8 cellular contexts compared by ENCODE assay signal in the genomic region with DNA sequence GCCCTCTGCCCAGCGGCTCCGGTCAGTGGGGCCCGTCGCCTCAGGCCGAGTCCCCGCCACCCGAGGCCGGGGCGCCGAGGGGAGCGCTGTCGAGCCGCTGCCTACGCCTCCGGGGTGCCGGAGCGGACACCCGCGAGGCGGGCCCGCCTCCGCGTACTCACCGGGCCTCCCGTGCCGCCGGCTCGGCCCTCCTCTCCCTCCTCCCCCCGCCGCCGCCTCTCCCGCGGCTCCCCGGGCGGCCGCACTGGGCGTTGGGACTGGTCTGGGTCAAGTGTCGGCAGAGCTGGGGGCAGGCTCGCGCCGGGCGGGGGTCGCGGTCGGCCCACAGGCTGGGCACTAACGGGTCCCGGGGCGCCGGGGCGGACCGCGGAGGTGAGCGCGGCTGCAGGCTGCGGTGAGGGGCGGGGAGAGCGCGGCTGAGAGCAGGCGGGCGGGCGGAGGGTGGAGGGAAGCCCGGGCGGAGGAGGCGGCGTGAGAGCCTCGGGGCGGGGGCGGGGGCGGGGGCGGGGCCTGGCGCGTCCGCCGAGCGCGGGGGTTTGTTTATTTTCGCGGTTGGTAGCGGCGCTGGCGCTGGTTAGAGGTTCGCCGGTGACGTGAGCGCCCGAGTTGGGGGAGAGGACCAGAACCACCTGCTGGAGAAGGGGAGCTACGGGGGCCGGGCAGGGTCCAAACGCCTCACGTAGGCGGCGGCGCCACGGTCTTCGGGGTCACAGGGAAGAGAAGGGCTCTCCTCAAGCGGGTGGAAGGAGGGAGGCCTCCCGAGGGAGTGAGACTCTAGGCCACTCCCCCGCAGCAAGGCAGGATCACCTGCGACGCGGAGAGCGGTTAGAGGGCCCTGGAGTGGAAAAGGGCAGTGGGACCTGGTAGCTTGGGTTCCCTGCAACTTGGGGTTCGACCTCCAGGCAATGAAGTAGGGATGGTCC. TPM values are rescaled to one million over a fixed set of nuclear protein-coding genes. Genes with fewer than 3 reads are reported as not detected.
DNase-seq lines count a peak whose midpoint lies in the region; ATAC-seq and TF ChIP-seq lines count a peak whose summit lies in the region.
"Not testable (repeated sequence)": the region's sequence is repeated elsewhere in the genome, so short reads cannot be mapped to it uniquely, and the experiment has no call there.

TSS of gene GKAP1 (minus strand) at position 414 of the 923 bp plus-strand sequence. CDS start 11,252 bp downstream, outside the sequence.

- peaks cover 30% of the 10 kb centered on the region for H3K27me3 ChIP-seq in HUES6 (ENCODE audit: control insufficient read depth, insufficient read depth, low read length)
- not testable (repeated sequence) for H3K27me3 ChIP-seq in PC-9 (ENCODE audit: insufficient read depth, low read depth); esophagus muscularis mucosa; muscle layer of colon (ENCODE audit: control insufficient read depth in 1 of 2, insufficient read depth in 2 of 2, low read length in 2 of 2)

- not testable (repeated sequence) for H3F3A ChIP-seq in PC-9 (ENCODE audit: insufficient read depth, low read depth)

- not testable (repeated sequence) for TF ChIP-seq CTCF in PC-9 (conservative IDR thresholded peaks at IDR 0.05)
- peak in 2 of 3 experiments; percentile 22 to 27 for TF ChIP-seq CTCF in esophagus muscularis mucosa (IDR thresholded peaks at IDR 0.05)

- not testable (repeated sequence) for H3K9me2 ChIP-seq in PC-9 (ENCODE audit: insufficient read depth)

- peak within 1 kb of the TSS; percentile 16 for H3K9ac ChIP-seq in HUES6 (ENCODE audit: low read length)
- not testable (repeated sequence) for H3K9ac ChIP-seq in muscle layer of colon (ENCODE audit: low read length)

- H4K20me1 ChIP-seq in PC-9 (ENCODE audit: insufficient read depth), result not testable (repeated sequence)

- H3K79me2 ChIP-seq in PC-9 (ENCODE audit: low read depth), result not testable (repeated sequence)

- not testable (repeated sequence) for H3K36me3 ChIP-seq in HUES6 (ENCODE audit: control insufficient read depth, insufficient read depth, low read length); PC-9 (ENCODE audit: low read depth); esophagus muscularis mucosa; muscle layer of colon (ENCODE audit: insufficient read depth, low read length)

- H3K27me3 Mint-ChIP-seq in activated T-cell treated with anti-CD3 and anti-CD28 coated beads, Interleukin-2, amount 50 U/mL, for 4 hours (ENCODE audit: low read depth), result not testable (repeated sequence)

- ATAC-seq in GM21447 (IDR thresholded peaks at IDR 0.05; ENCODE audit: unreplicated experiment), result peak; percentile 78
- peak; percentile 82 to 88 for ATAC-seq in activated T-cell treated with anti-CD3 and anti-CD28 coated beads, Interleukin-2, amount 50 U/mL, for 4 hours

- H3K36me3 Mint-ChIP-seq in activated T-cell treated with anti-CD3 and anti-CD28 coated beads, Interleukin-2, amount 50 U/mL, for 4 hours (ENCODE audit: insufficient read depth), result not testable (repeated sequence)

- H3K4me3 Mint-ChIP-seq in activated T-cell treated with anti-CD3 and anti-CD28 coated beads, Interleukin-2, amount 50 U/mL, for 4 hours, result peak within 1 kb of the TSS; percentile 81

- TF ChIP-seq POLR2A in esophagus muscularis mucosa (IDR thresholded peaks at IDR 0.05; ENCODE audit: low read depth), result not testable (repeated sequence)

- H3K4me3 ChIP-seq in HUES6 (ENCODE audit: low read depth, low read length) (peak within 1 kb of the TSS; percentile 62), PC-9 (peak within 1 kb of the TSS; percentile 58; the same call in 1 of the 2 replicates), esophagus muscularis mucosa (peak within 1 kb of the TSS; percentile 74 to 95 (median 86)), muscle layer of colon (ENCODE audit: low read depth in 1 of 2, low read length in 2 of 2) (peak within 1 kb of the TSS; percentile 43 to 50)

- not testable (repeated sequence) for TF ChIP-seq EP300 in esophagus muscularis mucosa (IDR thresholded peaks at IDR 0.05)

- CTCF ChIA-PET in PC-9 (lab: Charles Lee), result interaction anchor here (0.7 kb wide), 1 partner anchor 119 kb away, joined by 4 read pairs; no protein-coding TSS in a partner anchor

- H3K4me1 ChIP-seq in HUES6 (ENCODE audit: control insufficient read depth, insufficient read depth, low read length); muscle layer of colon (ENCODE audit: insufficient read depth, low read length): not testable (repeated sequence)
- H3K4me1 ChIP-seq in PC-9 (replicated peaks; ENCODE audit: insufficient read depth) (peaks cover 11% of the 10 kb centered on the region), esophagus muscularis mucosa (peaks cover 8 to 11% (median 11%) of the 10 kb centered on the region in 4 donors)

- H2AFZ ChIP-seq in PC-9, result peak within 1 kb of the TSS; percentile 87; the same call in 1 of the 2 replicates

- H3K27ac ChIP-seq in HUES6 (ENCODE audit: low read depth, low read length); PC-9: not testable (repeated sequence)
- H3K27ac ChIP-seq in esophagus muscularis mucosa (replicated peaks in 1 of 4), result peak within 1 kb of the TSS; percentile 91 to 96 (median 94)
- peak within 1 kb of the TSS; percentile 58 for H3K27ac ChIP-seq in muscle layer of colon (ENCODE audit: low read depth, low read length)

- H3K9me3 Mint-ChIP-seq in activated T-cell treated with anti-CD3 and anti-CD28 coated beads, Interleukin-2, amount 50 U/mL, for 4 hours, result not testable (repeated sequence)

- intact Hi-C loops in PC-9 (cut with micrococcal nuclease; ENCODE audit: unreplicated experiment) (loop anchor here (10.0 kb wide), 1 partner anchor 113 kb away; the partner anchor contains the start of gene UBQLN1), esophagus muscularis mucosa (cut with DNase I) (loop anchor here (10.0 kb wide), 1 partner anchor 97 kb away; no protein-coding TSS in a partner anchor)

- DNase-seq in DMS 273 treated with DMSO at 0.1 percent for 48 hours (lab: John Stamatoyannopoulos, UW), result peak; percentile 17
- DNase-seq in PC-9, result peak; percentile 56 to 80
- peak; percentile 75 for DNase-seq in activated T-cell treated with anti-CD3 and anti-CD28 coated beads, Interleukin-2, amount 50 U/mL, for 4 hours
- DNase-seq in esophagus muscularis mucosa (ENCODE audit: extremely low spot score), result peak; percentile 94
- DNase-seq in stimulated activated CD8-positive, alpha-beta memory T cell treated with anti-CD3 and anti-CD28 coated beads, Interleukin-4, amount 100 ng/mL, for 24 hours (ENCODE audit: low read depth), result peak; percentile 59

- H3K4me1 Mint-ChIP-seq in activated T-cell treated with anti-CD3 and anti-CD28 coated beads, Interleukin-2, amount 50 U/mL, for 4 hours (ENCODE audit: low read depth), result peaks cover 15% of the 10 kb centered on the region

- POLR2A ChIA-PET in PC-9 (lab: Charles Lee; ENCODE audit: unreplicated experiment), result not testable (repeated sequence)

- BruUV-seq in PC-9 (replicated peaks; lab: Mats Ljungman, UMichigan), result not testable (repeated sequence)

- 0% methylated on average over 5 of the region's 103 CpGs for whole genome bisulfite sequencing in esophagus muscularis mucosa

- not testable (repeated sequence) for H3K9me3 ChIP-seq in HUES6 (ENCODE audit: control insufficient read depth, insufficient read depth, low read depth, low read length); PC-9 (ENCODE audit: insufficient read depth, low read depth); esophagus muscularis mucosa; muscle layer of colon (ENCODE audit: low read length)

- peak within 1 kb of the TSS; percentile 91 for H3K4me2 ChIP-seq in PC-9

RNA-seq across cellular contexts. Expression of gene GKAP1, which starts in this region (rescaled TPM):
- total RNA-seq in PC-9 (2021) (4.6 and 4.8 TPM in 2 replicates), esophagus muscularis mucosa (10 to 100 TPM; 12.3 to 22.4 (median 13.4) TPM)
- under 1 TPM; 0.37 to 0.98 (median 0.48) TPM for total RNA-seq in activated T-cell treated with anti-CD3 and anti-CD28 coated beads, Interleukin-2, amount 50 U/mL, for 4 hours

Comparison
In these comparisons a context has a peak if more than half of its experiments do, and no peak if none do; other contexts are left out.
1. Peak in DNase-seq and ATAC-seq in activated T-cell treated with anti-CD3 and anti-CD28 coated beads, Interleukin-2, amount 50 U/mL, for 4 hours; RNA of the gene not detected or under 1 TPM.
2. DNase-seq: peak in every context shown above with its lines; median percentile 94 in esophagus muscularis mucosa; 75 in activated T-cell treated with anti-CD3 and anti-CD28 coated beads, Interleukin-2, amount 50 U/mL, for 4 hours; 68 in PC-9; 59 in stimulated activated CD8-positive, alpha-beta memory T cell treated with anti-CD3 and anti-CD28 coated beads, Interleukin-4, amount 100 ng/mL, for 24 hours; 17 in DMS 273 treated with DMSO at 0.1 percent for 48 hours.